In genomic region chr14:105492051-105492965, GRCh38 we compare ENCODE assay signal across 8 cellular contexts. TPM values are rescaled to one million over a fixed set of nuclear protein-coding genes. Genes with fewer than 3 reads are reported as not detected.
DNase-seq lines count a peak whose midpoint lies in the region; ATAC-seq and TF ChIP-seq lines count a peak whose summit lies in the region.

No MANE protein-coding gene starts in this region.

- H3K4me3 ChIP-seq in transverse colon: no peak overlapping the region

- DNase-seq in activated naive CD4-positive, alpha-beta T cell treated with anti-CD3 and anti-CD28 coated beads for 36 hours: no peak
- no peak for DNase-seq in activated naive CD4-positive, alpha-beta T cell treated with anti-CD3 and anti-CD28 coated beads, Interleukin-2, amount 50 U/mL, for 16 hours
- DNase-seq in activated T-cell treated with anti-CD3 and anti-CD28 coated beads, Interleukin-2, amount 50 U/mL, for 72 hours: peak in 1 of 2 donors; percentile 10
- DNase-seq in left lobe of liver (ENCODE audit: low spot score) (peak; percentile 97), transverse colon (no peak), occipital lobe (lab: John Stamatoyannopoulos, UW) (no peak), NOMO-1 (lab: John Stamatoyannopoulos, UW; ENCODE audit: unreplicated experiment in 2 of 2) (no peak), hypothalamus (lab: John Stamatoyannopoulos, UW) (no peak)

- H3K4me1 ChIP-seq in transverse colon: peaks cover 14 to 39% (median 33%) of the 10 kb centered on the region in 4 donors

- H3K9me3 ChIP-seq in transverse colon: no peaks in the 10 kb centered on the region

- no peak for TF ChIP-seq POLR2A in transverse colon (IDR thresholded peaks at IDR 0.05)

- WGBS in transverse colon (ENCODE audit: low coverage in 1 of 2), 2 donors: 89% methylated on average over 24 of the region's 24 CpGs; no CpG with 5 or more reads in 1 of the 2 donors

- H3K27me3 Mint-ChIP-seq in activated naive CD4-positive, alpha-beta T cell treated with anti-CD3 and anti-CD28 coated beads for 36 hours (ENCODE audit: low read depth): no peaks in the 10 kb centered on the region
- H3K27me3 Mint-ChIP-seq in activated T-cell treated with anti-CD3 and anti-CD28 coated beads, Interleukin-2, amount 50 U/mL, for 72 hours (ENCODE audit: low read depth): no peaks in the 10 kb centered on the region

- no peak for TF ChIP-seq CTCF in transverse colon (IDR thresholded peaks at IDR 0.05)

- H3K27me3 ChIP-seq in transverse colon: peaks cover 2% of the 10 kb centered on the region

- no peaks in the 10 kb centered on the region for H3K9me3 Mint-ChIP-seq in activated naive CD4-positive, alpha-beta T cell treated with anti-CD3 and anti-CD28 coated beads for 36 hours
- no peaks in the 10 kb centered on the region for H3K9me3 Mint-ChIP-seq in activated T-cell treated with anti-CD3 and anti-CD28 coated beads, Interleukin-2, amount 50 U/mL, for 72 hours

- CTCF ChIA-PET in activated naive CD4-positive, alpha-beta T cell treated with anti-CD3 and anti-CD28 coated beads for 36 hours (lab: Charles Lee): interaction anchor here (0.7 to 1.2 kb wide), 7 partner anchors 10 to 517 kb away, joined by 3 to 5 read pairs (median 3); no protein-coding TSS in a partner anchor

- no peak for TF ChIP-seq EP300 in transverse colon (IDR thresholded peaks at IDR 0.05; ENCODE audit: low read depth)

- H3K4me1 Mint-ChIP-seq in activated naive CD4-positive, alpha-beta T cell treated with anti-CD3 and anti-CD28 coated beads for 36 hours (ENCODE audit: low read depth): peaks cover 22% of the 10 kb centered on the region
- peaks cover 21% of the 10 kb centered on the region for H3K4me1 Mint-ChIP-seq in activated T-cell treated with anti-CD3 and anti-CD28 coated beads, Interleukin-2, amount 50 U/mL, for 72 hours (ENCODE audit: low read depth)

- peak overlapping the region; percentile 81 for H3K27ac Mint-ChIP-seq in activated naive CD4-positive, alpha-beta T cell treated with anti-CD3 and anti-CD28 coated beads for 36 hours
- H3K27ac Mint-ChIP-seq in activated T-cell treated with anti-CD3 and anti-CD28 coated beads, Interleukin-2, amount 50 U/mL, for 72 hours: peak overlapping the region; percentile 89

- peak overlapping the region in 3 of 4 donors; percentile 93 to 99 (median 99) for H3K27ac ChIP-seq in transverse colon

- ATAC-seq in activated T-cell treated with anti-CD3 and anti-CD28 coated beads, Interleukin-2, amount 50 U/mL, for 72 hours (replicated peaks in 1 of 2): no peak
- ATAC-seq in left lobe of liver: peak; percentile 31

- intact Hi-C loops in activated naive CD4-positive, alpha-beta T cell treated with anti-CD3 and anti-CD28 coated beads for 36 hours (cut with micrococcal nuclease): loop anchor here (5.0 to 10.0 kb wide), 2 partner anchors 310 to 508 kb away; partner anchors contain the start of genes CLBA1 and NUDT14
- intact Hi-C loops in transverse colon (cut with DNase I; ENCODE audit: low total_unique reads): no loop called here

- in situ Hi-C loops in transverse colon (cut with MboI; ENCODE audit: low pct_ligation_motif_present in 1 of 4, low pct_unique_long_range_greater_than_20kb in 1 of 4, low sequenced_read_pairs in 3 of 4): no loop called here

- no peaks in the 10 kb centered on the region for H3K36me3 ChIP-seq in transverse colon

- H3K4me3 Mint-ChIP-seq in activated naive CD4-positive, alpha-beta T cell treated with anti-CD3 and anti-CD28 coated beads for 36 hours: peak overlapping the region; percentile 83
- H3K4me3 Mint-ChIP-seq in activated T-cell treated with anti-CD3 and anti-CD28 coated beads, Interleukin-2, amount 50 U/mL, for 72 hours: peak overlapping the region; percentile 78 to 83

- peaks cover 4% of the 10 kb centered on the region for H3K36me3 Mint-ChIP-seq in activated naive CD4-positive, alpha-beta T cell treated with anti-CD3 and anti-CD28 coated beads for 36 hours (ENCODE audit: low read depth)
- H3K36me3 Mint-ChIP-seq in activated T-cell treated with anti-CD3 and anti-CD28 coated beads, Interleukin-2, amount 50 U/mL, for 72 hours (ENCODE audit: insufficient read depth in 2 of 2): peaks cover 0 to 1% of the 10 kb centered on the region in 2 donors

RNA-seq across cellular contexts. Expression of gene TEDC1, which starts 1.3 kb away (rescaled TPM):
- total RNA-seq in activated naive CD4-positive, alpha-beta T cell treated with anti-CD3 and anti-CD28 coated beads for 36 hours: 10 to 100 TPM; 27.8 to 28.6 TPM
- 10 to 100 TPM; 33.0 to 36.9 TPM for total RNA-seq in activated T-cell treated with anti-CD3 and anti-CD28 coated beads, Interleukin-2, amount 50 U/mL, for 72 hours
- 10.6 TPM for total RNA-seq in left lobe of liver
- total RNA-seq in transverse colon: 10 to 100 TPM; 10.8 to 52.9 (median 29.5) TPM
- total RNA-seq in occipital lobe: 5.6 TPM

RNA-seq across cellular contexts. Expression of gene CRIP1, which starts 5.6 kb away (rescaled TPM):
- 10 to 100 TPM; 67.3 to 77.1 TPM for total RNA-seq in activated naive CD4-positive, alpha-beta T cell treated with anti-CD3 and anti-CD28 coated beads for 36 hours
- total RNA-seq in activated T-cell treated with anti-CD3 and anti-CD28 coated beads, Interleukin-2, amount 50 U/mL, for 72 hours: 100 to 1,000 TPM; 146 to 174 TPM
- total RNA-seq in left lobe of liver: 3.2 TPM
- total RNA-seq in transverse colon: 100 to 1,000 TPM in 1 of 4 donors, 10 to 100 TPM in 2, not detected in 1; 16.9 to 246 (median 63.0) TPM
- total RNA-seq in occipital lobe: 0.94 TPM

RNA-seq across cellular contexts. Expression of gene CRIP2, which starts 17.7 kb away (rescaled TPM):
- total RNA-seq in activated naive CD4-positive, alpha-beta T cell treated with anti-CD3 and anti-CD28 coated beads for 36 hours: not detected
- total RNA-seq in activated T-cell treated with anti-CD3 and anti-CD28 coated beads, Interleukin-2, amount 50 U/mL, for 72 hours: 1 to 10 TPM; 1.1 to 1.3 TPM
- total RNA-seq in left lobe of liver: 23.8 TPM
- 10 to 100 TPM; 11.2 to 67.3 (median 22.4) TPM for total RNA-seq in transverse colon
- 70.2 TPM for total RNA-seq in occipital lobe

RNA-seq across cellular contexts. Expression of gene TMEM121, which starts 34.1 kb away (rescaled TPM):
- total RNA-seq in activated naive CD4-positive, alpha-beta T cell treated with anti-CD3 and anti-CD28 coated beads for 36 hours: 1 to 10 TPM; 6.5 to 9.3 TPM
- 1 to 10 TPM; 6.3 to 7.9 TPM for total RNA-seq in activated T-cell treated with anti-CD3 and anti-CD28 coated beads, Interleukin-2, amount 50 U/mL, for 72 hours
- 4.4 TPM for total RNA-seq in left lobe of liver
- total RNA-seq in transverse colon: under 1 TPM in 2 of 4 donors, not detected in 2; 0.48 to 0.96 TPM
- 23.1 TPM for total RNA-seq in occipital lobe

Comparison
In these comparisons a context has a peak if more than half of its experiments do, and no peak if none do; other contexts are left out.
1. RNA of gene CRIP2, which starts 17.7 kb away (total RNA-seq): 70.2 TPM in occipital lobe (single experiment), 11.2 to 67.3 TPM in transverse colon and 23.8 TPM in left lobe of liver (single experiment); 1.1 to 1.3 TPM in activated T-cell treated with anti-CD3 and anti-CD28 coated beads, Interleukin-2, amount 50 U/mL, for 72 hours and not detected in activated naive CD4-positive, alpha-beta T cell treated with anti-CD3 and anti-CD28 coated beads for 36 hours; every median in the first group is over 4 times any median in the second.